ENCODE assay signal across 2 cellular contexts in the genomic region with DNA sequence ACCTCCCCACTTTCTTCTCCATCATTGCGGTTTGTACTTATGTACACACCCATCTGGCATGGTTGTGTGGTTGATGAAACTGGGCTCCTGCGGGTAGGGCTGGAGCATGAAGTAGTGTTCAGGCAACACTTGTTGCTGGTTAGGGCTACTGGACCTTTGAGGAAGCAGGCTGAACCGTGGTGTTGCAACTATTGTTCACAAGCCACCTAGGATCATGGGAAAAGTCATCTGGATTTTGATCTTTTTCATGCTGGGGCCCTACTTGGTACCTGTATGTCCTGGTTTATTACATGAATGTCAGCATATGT.
TF ChIP-seq lines count a peak whose summit lies in the region.

No MANE protein-coding gene starts in this region.

TF ChIP-seq in HEK293, 187 proteins besides CTCF, POLR2A, EP300 and RAD21:
- TF ChIP-seq, protein P1, sequence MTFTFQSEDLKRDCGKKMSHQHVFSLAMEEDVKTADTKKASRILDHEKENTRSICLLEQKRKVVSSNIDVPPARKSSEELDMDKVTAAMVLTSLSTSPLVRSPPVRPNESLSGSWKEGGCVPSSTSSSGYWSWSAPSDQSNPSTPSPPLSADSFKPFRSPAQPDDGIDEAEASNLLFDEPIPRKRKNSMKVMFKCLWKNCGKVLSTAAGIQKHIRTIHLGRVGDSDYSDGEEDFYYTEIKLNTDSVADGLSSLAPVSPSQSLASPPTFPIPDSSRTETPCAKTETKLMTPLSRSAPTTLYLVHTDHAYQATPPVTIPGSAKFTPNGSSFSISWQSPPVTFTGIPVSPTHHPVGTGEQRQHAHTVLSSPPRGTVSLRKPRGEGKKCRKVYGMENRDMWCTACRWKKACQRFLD (tag by site-specific recombination; IDR thresholded peaks at IDR 0.05): no peak
- TF ChIP-seq, protein P2, sequence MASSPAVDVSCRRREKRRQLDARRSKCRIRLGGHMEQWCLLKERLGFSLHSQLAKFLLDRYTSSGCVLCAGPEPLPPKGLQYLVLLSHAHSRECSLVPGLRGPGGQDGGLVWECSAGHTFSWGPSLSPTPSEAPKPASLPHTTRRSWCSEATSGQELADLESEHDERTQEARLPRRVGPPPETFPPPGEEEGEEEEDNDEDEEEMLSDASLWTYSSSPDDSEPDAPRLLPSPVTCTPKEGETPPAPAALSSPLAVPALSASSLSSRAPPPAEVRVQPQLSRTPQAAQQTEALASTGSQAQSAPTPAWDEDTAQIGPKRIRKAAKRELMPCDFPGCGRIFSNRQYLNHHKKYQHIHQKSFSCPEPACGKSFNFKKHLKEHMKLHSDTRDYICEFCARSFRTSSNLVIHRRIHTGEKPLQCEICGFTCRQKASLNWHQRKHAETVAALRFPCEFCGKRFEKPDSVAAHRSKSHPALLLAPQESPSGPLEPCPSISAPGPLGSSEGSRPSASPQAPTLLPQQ (tag by site-specific recombination; IDR thresholded peaks at IDR 0.05): no peak
- TF ChIP-seq ZSCAN23 (tag by site-specific recombination; IDR thresholded peaks at IDR 0.05): no peak
- 0 out of 2 replicates have a peak, but pooled peaks have one; percentile 53 for TF ChIP-seq SCRT1 (tag by site-specific recombination; IDR thresholded peaks at IDR 0.05; ENCODE audit: borderline replicate concordance)
- TF ChIP-seq SCRT2 (tag by site-specific recombination; IDR thresholded peaks at IDR 0.05): peak; percentile 95

TF ChIP-seq in SK-N-SH, 30 proteins besides CTCF, POLR2A, EP300 and RAD21 (continued from another document):
- TF ChIP-seq, protein P3, sequence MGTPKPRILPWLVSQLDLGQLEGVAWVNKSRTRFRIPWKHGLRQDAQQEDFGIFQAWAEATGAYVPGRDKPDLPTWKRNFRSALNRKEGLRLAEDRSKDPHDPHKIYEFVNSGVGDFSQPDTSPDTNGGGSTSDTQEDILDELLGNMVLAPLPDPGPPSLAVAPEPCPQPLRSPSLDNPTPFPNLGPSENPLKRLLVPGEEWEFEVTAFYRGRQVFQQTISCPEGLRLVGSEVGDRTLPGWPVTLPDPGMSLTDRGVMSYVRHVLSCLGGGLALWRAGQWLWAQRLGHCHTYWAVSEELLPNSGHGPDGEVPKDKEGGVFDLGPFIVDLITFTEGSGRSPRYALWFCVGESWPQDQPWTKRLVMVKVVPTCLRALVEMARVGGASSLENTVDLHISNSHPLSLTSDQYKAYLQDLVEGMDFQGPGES (IDR thresholded peaks at IDR 0.05; ENCODE audit: low read depth, low read length): no peak
- TF ChIP-seq, protein P4, sequence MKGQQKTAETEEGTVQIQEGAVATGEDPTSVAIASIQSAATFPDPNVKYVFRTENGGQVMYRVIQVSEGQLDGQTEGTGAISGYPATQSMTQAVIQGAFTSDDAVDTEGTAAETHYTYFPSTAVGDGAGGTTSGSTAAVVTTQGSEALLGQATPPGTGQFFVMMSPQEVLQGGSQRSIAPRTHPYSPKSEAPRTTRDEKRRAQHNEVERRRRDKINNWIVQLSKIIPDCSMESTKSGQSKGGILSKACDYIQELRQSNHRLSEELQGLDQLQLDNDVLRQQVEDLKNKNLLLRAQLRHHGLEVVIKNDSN (IDR thresholded peaks at IDR 0.05; ENCODE audit: borderline replicate concordance, low read depth): no peak
- TF ChIP-seq FOSL2 (IDR thresholded peaks at IDR 0.05; ENCODE audit: borderline replicate concordance, low read depth) (no peak), JUND (IDR thresholded peaks at IDR 0.05) (no peak), SMC3 (IDR thresholded peaks at IDR 0.05; ENCODE audit: low read depth, low read length) (no peak), TCF12 (IDR thresholded peaks at IDR 0.05) (no peak), POLR2AphosphoS5 (IDR thresholded peaks at IDR 0.05; ENCODE audit: low read depth, low read length) (no peak), MEF2A (IDR thresholded peaks at IDR 0.05; ENCODE audit: borderline replicate concordance, low read depth) (no peak), FOXM1 (IDR thresholded peaks at IDR 0.05; ENCODE audit: low read depth) (no peak), CHD2 (IDR thresholded peaks at IDR 0.05; ENCODE audit: low read length, partially characterized antibody) (no peak), EZH2phosphoT487 (IDR thresholded peaks at IDR 0.05; ENCODE audit: borderline replicate concordance, low read depth) (no peak)
